ENCODE assay signal across 9 cellular contexts in the genomic region with DNA sequence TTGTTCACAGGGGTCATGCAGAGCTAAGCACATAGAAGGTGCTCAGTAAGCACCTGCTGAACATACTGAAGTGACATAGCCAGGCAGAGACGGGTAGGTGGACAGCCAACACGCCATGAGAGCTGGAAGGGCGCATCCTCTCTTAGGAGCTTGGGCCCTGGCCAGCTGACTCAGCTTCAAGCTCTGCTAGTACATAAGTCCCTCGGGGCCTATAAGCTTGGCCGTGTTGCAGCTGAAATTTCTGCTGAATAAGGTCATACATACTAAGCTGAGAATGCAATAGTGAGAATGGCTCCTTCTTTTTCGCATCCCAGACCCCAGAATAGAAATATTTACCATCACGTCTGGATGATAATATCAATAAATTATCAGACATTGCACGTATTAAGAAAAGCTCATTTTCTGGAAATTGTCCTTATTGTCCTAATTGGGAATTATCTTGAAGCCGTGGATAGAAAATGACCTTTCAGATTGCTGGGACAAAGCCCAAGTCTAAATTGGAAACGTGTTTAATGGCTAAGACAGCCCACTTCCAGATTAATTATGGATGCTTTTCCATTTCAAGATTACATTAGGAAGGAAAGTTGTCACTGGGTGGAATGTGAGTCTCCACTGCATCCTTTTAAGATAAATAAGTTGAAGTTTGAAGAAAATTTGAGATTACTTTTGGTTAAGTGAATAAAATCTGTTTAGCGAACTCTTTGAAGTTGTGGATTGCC.
DNase-seq lines count a peak whose midpoint lies in the region; ATAC-seq and TF ChIP-seq lines count a peak whose summit lies in the region.
"Had no signal": no experiment of that assay in that cellular context is flagged by ENCODE, and none has a peak within 500 bp of the region (broad histone marks: within the 10 kb centered on the region; RNA-seq: fewer than 3 reads in every experiment).

No MANE protein-coding gene starts in this region.

- POLR2A ChIA-PET in GM10248 (lab: Yijun Ruan, JAX) = no interaction called here

- no peaks in the 10 kb centered on the region for H3K9me3 ChIP-seq in heart right ventricle

- peak; percentile 99 for ATAC-seq in SK-N-SH treated with all-trans-retinoic acid at 6 μM for 48 hours
- peak; percentile 80 to 97 (median 92) for ATAC-seq in heart right ventricle

- intact Hi-C loops in heart right ventricle (cut with DNase I) = no loop called here

- H3K4me3 ChIP-seq in heart right ventricle = peak overlapping the region in 1 of 10 donors; percentile 2

- DNase-seq in NCI-H1694 (lab: John Stamatoyannopoulos, UW) (peak; percentile 31), NCI-H1694 treated with DMSO at 0.1 percent for 48 hours (lab: John Stamatoyannopoulos, UW) (no peak), heart right ventricle (peak; percentile 73 to 78), superior temporal gyrus (ENCODE audit: extremely low spot score) (peak; percentile 46), GM10248 (ENCODE audit: extremely low spot score) (no peak), GM19240 (ENCODE audit: insufficient read length, low spot score) (no peak), NCI-H187 treated with DMSO at 0.1 percent for 48 hours (lab: John Stamatoyannopoulos, UW) (no peak)
- DNase-seq: 8988T had no signal

- H3K4me1 ChIP-seq in heart right ventricle = peaks cover 5 to 29% (median 21%) of the 10 kb centered on the region in 9 donors

- no peaks in the 10 kb centered on the region for H3K36me3 ChIP-seq in heart right ventricle

- CTCF ChIA-PET in GM10248 (lab: Yijun Ruan, JAX) = interaction anchor here (1.1 to 1.8 kb wide), 3 partner anchors 12 to 41 kb away, joined by 3 to 6 read pairs (median 3); no protein-coding TSS in a partner anchor

- WGBS in heart right ventricle, 2 donors = 27 to 44% methylated on average over 11 of the region's 11 CpGs

- H3K27ac ChIP-seq in heart right ventricle = peak overlapping the region in 7 of 10 donors; percentile 4 to 49 (median 13)

- H3K27me3 ChIP-seq in heart right ventricle = no peaks in the 10 kb centered on the region

- no peak for TF ChIP-seq CTCF in heart right ventricle (IDR thresholded peaks at IDR 0.05)
- no peak for TF ChIP-seq CTCF in GM10248 (IDR thresholded peaks at IDR 0.05; ENCODE audit: control extremely low read depth, extremely low read depth, low read depth, missing control alignments)

TF ChIP-seq in SK-N-SH treated with all-trans-retinoic acid at 6 μM for 48 hours, 23 proteins besides CTCF, POLR2A, EP300 and RAD21:
- TF ChIP-seq, protein P1, sequence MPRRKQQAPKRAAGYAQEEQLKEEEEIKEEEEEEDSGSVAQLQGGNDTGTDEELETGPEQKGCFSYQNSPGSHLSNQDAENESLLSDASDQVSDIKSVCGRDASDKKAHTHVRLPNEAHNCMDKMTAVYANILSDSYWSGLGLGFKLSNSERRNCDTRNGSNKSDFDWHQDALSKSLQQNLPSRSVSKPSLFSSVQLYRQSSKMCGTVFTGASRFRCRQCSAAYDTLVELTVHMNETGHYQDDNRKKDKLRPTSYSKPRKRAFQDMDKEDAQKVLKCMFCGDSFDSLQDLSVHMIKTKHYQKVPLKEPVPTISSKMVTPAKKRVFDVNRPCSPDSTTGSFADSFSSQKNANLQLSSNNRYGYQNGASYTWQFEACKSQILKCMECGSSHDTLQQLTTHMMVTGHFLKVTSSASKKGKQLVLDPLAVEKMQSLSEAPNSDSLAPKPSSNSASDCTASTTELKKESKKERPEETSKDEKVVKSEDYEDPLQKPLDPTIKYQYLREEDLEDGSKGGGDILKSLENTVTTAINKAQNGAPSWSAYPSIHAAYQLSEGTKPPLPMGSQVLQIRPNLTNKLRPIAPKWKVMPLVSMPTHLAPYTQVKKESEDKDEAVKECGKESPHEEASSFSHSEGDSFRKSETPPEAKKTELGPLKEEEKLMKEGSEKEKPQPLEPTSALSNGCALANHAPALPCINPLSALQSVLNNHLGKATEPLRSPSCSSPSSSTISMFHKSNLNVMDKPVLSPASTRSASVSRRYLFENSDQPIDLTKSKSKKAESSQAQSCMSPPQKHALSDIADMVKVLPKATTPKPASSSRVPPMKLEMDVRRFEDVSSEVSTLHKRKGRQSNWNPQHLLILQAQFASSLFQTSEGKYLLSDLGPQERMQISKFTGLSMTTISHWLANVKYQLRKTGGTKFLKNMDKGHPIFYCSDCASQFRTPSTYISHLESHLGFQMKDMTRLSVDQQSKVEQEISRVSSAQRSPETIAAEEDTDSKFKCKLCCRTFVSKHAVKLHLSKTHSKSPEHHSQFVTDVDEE (CRISPR knock-in tag; IDR thresholded peaks at IDR 0.05) = no peak
- no peak for TF ChIP-seq ZNF8 (CRISPR knock-in tag; IDR thresholded peaks at IDR 0.05)
- TF ChIP-seq TOX (CRISPR knock-in tag; IDR thresholded peaks at IDR 0.05; ENCODE audit: borderline replicate concordance) = no peak
- TF ChIP-seq, protein P2, sequence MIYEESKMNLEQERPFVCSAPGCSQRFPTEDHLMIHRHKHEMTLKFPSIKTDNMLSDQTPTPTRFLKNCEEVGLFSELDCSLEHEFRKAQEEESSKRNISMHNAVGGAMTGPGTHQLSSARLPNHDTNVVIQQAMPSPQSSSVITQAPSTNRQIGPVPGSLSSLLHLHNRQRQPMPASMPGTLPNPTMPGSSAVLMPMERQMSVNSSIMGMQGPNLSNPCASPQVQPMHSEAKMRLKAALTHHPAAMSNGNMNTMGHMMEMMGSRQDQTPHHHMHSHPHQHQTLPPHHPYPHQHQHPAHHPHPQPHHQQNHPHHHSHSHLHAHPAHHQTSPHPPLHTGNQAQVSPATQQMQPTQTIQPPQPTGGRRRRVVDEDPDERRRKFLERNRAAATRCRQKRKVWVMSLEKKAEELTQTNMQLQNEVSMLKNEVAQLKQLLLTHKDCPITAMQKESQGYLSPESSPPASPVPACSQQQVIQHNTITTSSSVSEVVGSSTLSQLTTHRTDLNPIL (CRISPR knock-in tag; IDR thresholded peaks at IDR 0.05; ENCODE audit: low read depth) = peak; percentile 72; the same call in 1 of the 2 replicates
- TF ChIP-seq SNAI2 (CRISPR knock-in tag; IDR thresholded peaks at IDR 0.05) = 0 out of 2 replicates have a peak, but pooled peaks have one; percentile 78
- TF ChIP-seq, protein P3, sequence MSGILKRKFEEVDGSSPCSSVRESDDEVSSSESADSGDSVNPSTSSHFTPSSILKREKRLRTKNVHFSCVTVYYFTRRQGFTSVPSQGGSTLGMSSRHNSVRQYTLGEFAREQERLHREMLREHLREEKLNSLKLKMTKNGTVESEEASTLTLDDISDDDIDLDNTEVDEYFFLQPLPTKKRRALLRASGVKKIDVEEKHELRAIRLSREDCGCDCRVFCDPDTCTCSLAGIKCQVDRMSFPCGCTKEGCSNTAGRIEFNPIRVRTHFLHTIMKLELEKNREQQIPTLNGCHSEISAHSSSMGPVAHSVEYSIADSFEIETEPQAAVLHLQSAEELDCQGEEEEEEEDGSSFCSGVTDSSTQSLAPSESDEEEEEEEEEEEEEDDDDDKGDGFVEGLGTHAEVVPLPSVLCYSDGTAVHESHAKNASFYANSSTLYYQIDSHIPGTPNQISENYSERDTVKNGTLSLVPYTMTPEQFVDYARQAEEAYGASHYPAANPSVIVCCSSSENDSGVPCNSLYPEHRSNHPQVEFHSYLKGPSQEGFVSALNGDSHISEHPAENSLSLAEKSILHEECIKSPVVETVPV (CRISPR knock-in tag; IDR thresholded peaks at IDR 0.05) = no peak
- TF ChIP-seq BACH2 (CRISPR knock-in tag; IDR thresholded peaks at IDR 0.05; ENCODE audit: borderline replicate concordance) = no peak
- TF ChIP-seq TCF4 (CRISPR knock-in tag; IDR thresholded peaks at IDR 0.05; ENCODE audit: borderline replicate concordance) = no peak
- TF ChIP-seq ESRRG (CRISPR knock-in tag; IDR thresholded peaks at IDR 0.05) = no peak
- peak; percentile 89 for TF ChIP-seq ISL1 (CRISPR knock-in tag; IDR thresholded peaks at IDR 0.05)
- TF ChIP-seq ZNF565 (CRISPR knock-in tag; conservative IDR thresholded peaks at IDR 0.05; ENCODE audit: low read depth) = no peak
- TF ChIP-seq ZC3H10 (CRISPR knock-in tag; IDR thresholded peaks at IDR 0.05) = peak; percentile 4; the same call in 1 of the 2 replicates
- TF ChIP-seq OSR1 (CRISPR knock-in tag; IDR thresholded peaks at IDR 0.05) = no peak
- no peak for TF ChIP-seq CSDC2 (CRISPR knock-in tag; IDR thresholded peaks at IDR 0.05)
- TF ChIP-seq ZFP30 (CRISPR knock-in tag; IDR thresholded peaks at IDR 0.05) = no peak
- TF ChIP-seq PPARA (CRISPR knock-in tag; IDR thresholded peaks at IDR 0.05; ENCODE audit: borderline replicate concordance) = no peak
- peak; percentile 55 for TF ChIP-seq ZFP3 (CRISPR knock-in tag; IDR thresholded peaks at IDR 0.05)

Comparison
In these comparisons a context has a peak if more than half of its experiments do, and no peak if none do; other contexts are left out.
1. DNase-seq: peak in NCI-H1694 (single experiment), heart right ventricle (2 of 2) and superior temporal gyrus (single experiment); none in NCI-H1694 treated with DMSO at 0.1 percent for 48 hours (single experiment), GM10248 (single experiment), GM19240 (single experiment) and NCI-H187 treated with DMSO at 0.1 percent for 48 hours (single experiment).